8 cellular contexts compared by ENCODE assay signal in genomic region chr10:6920072-6921019, GRCh38.
DNase-seq lines count a peak whose midpoint lies in the region; ATAC-seq and TF ChIP-seq lines count a peak whose summit lies in the region.

No MANE protein-coding gene starts in this region.

- no peaks in the 10 kb centered on the region for H4K20me1 ChIP-seq in PC-9 (ENCODE audit: insufficient read depth)
- H4K20me1 ChIP-seq in osteoblast (ENCODE audit: insufficient read depth, low read length) = no peaks in the 10 kb centered on the region

- H3K4me1 ChIP-seq in BE2C = no peaks in the 10 kb centered on the region
- no peaks in the 10 kb centered on the region for H3K4me1 ChIP-seq in PC-9 (replicated peaks; ENCODE audit: insufficient read depth)
- no peaks in the 10 kb centered on the region for H3K4me1 ChIP-seq in osteoblast (ENCODE audit: insufficient read depth, low read length)
- H3K4me1 ChIP-seq in testis = no peaks in the 10 kb centered on the region

- H2AFZ ChIP-seq in PC-9 (no peak overlapping the region), osteoblast (ENCODE audit: low read length) (peak overlapping the region; percentile 41)

- TF ChIP-seq POLR2A in testis (IDR thresholded peaks at IDR 0.05) = no peak

- H3K27ac ChIP-seq in PC-9 (no peak overlapping the region), osteoblast (ENCODE audit: low read depth, low read length) (no peak overlapping the region), testis (no peak overlapping the region)

- H3K4me3 ChIP-seq in BE2C (ENCODE audit: low read depth, low read length) (no peak overlapping the region), PC-9 (no peak overlapping the region), foreskin fibroblast (ENCODE audit: low read depth in 1 of 2, low read length in 2 of 2) (no peak overlapping the region), osteoblast (ENCODE audit: insufficient read depth, low read length) (peak overlapping the region; percentile 28), testis (no peak overlapping the region)

- intact Hi-C loops in PC-9 (cut with micrococcal nuclease; ENCODE audit: unreplicated experiment) = loop anchor here (1.0 kb wide), 1 partner anchor 497 kb away; no protein-coding TSS in a partner anchor
- intact Hi-C loops in testis (cut with DNase I; ENCODE audit: low total_unique reads) = no loop called here

- DNase-seq in BE2C (peak; percentile 58), PC-9 (peak in 1 of 2 experiments; percentile 31), activated T-helper 1 cell treated with Interleukin-2 at 50 U/mL for 16 hours (ENCODE audit: low read depth) (peak; percentile 55), foreskin fibroblast (peak; percentile 36 to 78), osteoblast (ENCODE audit: insufficient read length, low spot score, missing footprints) (no peak), testis (peak; percentile 80)

- H3K9me2 ChIP-seq in PC-9 (ENCODE audit: insufficient read depth) = no peaks in the 10 kb centered on the region

- TF ChIP-seq CTCF in BE2C (IDR thresholded peaks at IDR 0.05; ENCODE audit: low read depth, low read length) = peak; percentile 74
- peak; percentile 43; the same call in 1 of the 2 replicates for TF ChIP-seq CTCF in PC-9 (conservative IDR thresholded peaks at IDR 0.05)
- TF ChIP-seq CTCF in foreskin fibroblast (IDR thresholded peaks at IDR 0.05; ENCODE audit: low read depth, low read length) = peak; percentile 70
- TF ChIP-seq CTCF in osteoblast (IDR thresholded peaks at IDR 0.05; ENCODE audit: extremely low read depth, low read depth, low read length) = peak; percentile 38
- TF ChIP-seq CTCF in testis (IDR thresholded peaks at IDR 0.05) = peak in 2 of 3 experiments; percentile 37 to 50

- H3K9me3 ChIP-seq in BE2C (no peaks in the 10 kb centered on the region), PC-9 (ENCODE audit: insufficient read depth, low read depth) (no peaks in the 10 kb centered on the region), osteoblast (ENCODE audit: low read depth, low read length) (no peaks in the 10 kb centered on the region), testis (no peaks in the 10 kb centered on the region)

- H3K79me2 ChIP-seq in PC-9 (ENCODE audit: low read depth) = no peaks in the 10 kb centered on the region
- H3K79me2 ChIP-seq in osteoblast (ENCODE audit: insufficient read depth, low read length) = no peaks in the 10 kb centered on the region

- H3K4me2 ChIP-seq in PC-9 (no peak overlapping the region), osteoblast (ENCODE audit: insufficient read depth, low read length) (peak overlapping the region; percentile 69)

- peak; percentile 94 for ATAC-seq in GM19025 (IDR thresholded peaks at IDR 0.05; ENCODE audit: low read depth, unreplicated experiment)
- ATAC-seq in HG03159 (IDR thresholded peaks at IDR 0.05; ENCODE audit: unreplicated experiment) = peak; percentile 95

- H3K27me3 ChIP-seq in BE2C (peaks cover 8% of the 10 kb centered on the region), PC-9 (ENCODE audit: insufficient read depth, low read depth) (no peaks in the 10 kb centered on the region), osteoblast (ENCODE audit: insufficient read depth, low read length) (no peaks in the 10 kb centered on the region), testis (no peaks in the 10 kb centered on the region)

- no TSS peak for BruUV-seq in PC-9 (replicated peaks; lab: Mats Ljungman, UMichigan)

- no peaks in the 10 kb centered on the region for H3K36me3 ChIP-seq in BE2C
- H3K36me3 ChIP-seq in PC-9 (ENCODE audit: low read depth) = no peaks in the 10 kb centered on the region
- no peaks in the 10 kb centered on the region for H3K36me3 ChIP-seq in osteoblast (ENCODE audit: insufficient read depth, low read length)
- no peaks in the 10 kb centered on the region for H3K36me3 ChIP-seq in testis (ENCODE audit: low read depth, missing control alignments)

- CTCF ChIA-PET in PC-9 (lab: Charles Lee) = interaction anchor here (0.6 kb wide), 1 partner anchor 525 kb away, joined by 3 read pairs; no protein-coding TSS in a partner anchor

- no peaks in the 10 kb centered on the region for H3F3A ChIP-seq in PC-9 (ENCODE audit: insufficient read depth, low read depth)

- POLR2A ChIA-PET in PC-9 (lab: Charles Lee; ENCODE audit: unreplicated experiment) = no interaction called here

- WGBS in testis, 2 donors = 12 to 15% methylated on average over 26 of the region's 26 CpGs
